ENCODE assay signal across 30 cellular contexts in genomic region chr15:39025331-39025730, GRCh38.
A peak's percentile ranks its signal among the peaks of the same experiment; 100 is the strongest.
DNase-seq lines count a peak whose midpoint lies in the region; TF ChIP-seq lines count a peak whose summit lies in the region.
"Had no signal": no experiment of that assay in that cellular context is flagged by ENCODE, and none has a peak within 500 bp of the region (broad histone marks: within the 10 kb centered on the region; RNA-seq: fewer than 3 reads in every experiment).

No MANE protein-coding gene starts in this region.

- H3K4me1 Mint-ChIP-seq in activated CD4-positive, alpha-beta T cell treated with anti-CD3 and anti-CD28 coated beads, Interleukin-2, amount 10 ng/mL, durations not matched to agents 24 days and 14 days: no peaks in the 10 kb centered on the region
- H3K4me1 Mint-ChIP-seq: activated naive CD4-positive, alpha-beta T cell treated with anti-CD3 and anti-CD28 coated beads, Interleukin-2, amount 50 U/mL, for 24 hours; CD8-positive, alpha-beta memory T cell; immature natural killer cell had no signal

- H3K4me3 ChIP-seq in choroid plexus epithelial cell (ENCODE audit: low read depth, low read length) (no peak overlapping the region), foreskin fibroblast (ENCODE audit: low read depth in 1 of 2, low read length in 2 of 2) (no peak overlapping the region)
- H3K4me3 ChIP-seq: right atrium auricular region, spleen, thoracic aorta had no signal

- in situ Hi-C loops in G401 (cut with HindIII; ENCODE audit: low sequenced_read_pairs): no loop called here

- no peak overlapping the region for H3K4me3 Mint-ChIP-seq in activated CD4-positive, alpha-beta T cell treated with anti-CD3 and anti-CD28 coated beads, Interleukin-2, amount 10 ng/mL, durations not matched to agents 24 days and 14 days
- H3K4me3 Mint-ChIP-seq: activated naive CD4-positive, alpha-beta T cell treated with anti-CD3 and anti-CD28 coated beads, Interleukin-2, amount 50 U/mL, for 24 hours; CD8-positive, alpha-beta memory T cell; effector memory CD8-positive, alpha-beta T cell; immature natural killer cell; T-helper 2 cell treated with Interferon-gamma antibody and Interleukin-4, amounts not matched to agents 5 μg/mL and 100 μg/mL, for 36 hours had no signal

- peak; percentile 31 for DNase-seq in activated CD4-positive, alpha-beta T cell treated with anti-CD3 and anti-CD28 coated beads, Interleukin-2, amount 10 ng/mL, durations not matched to agents 24 days and 14 days
- DNase-seq in activated CD4-positive, alpha-beta T cell treated with anti-CD3 and anti-CD28 coated beads for 1 hour: no peak
- DNase-seq in choroid plexus epithelial cell (ENCODE audit: low read depth) (peak; percentile 41), foreskin fibroblast (peak; percentile 9 to 50), stromal cell of bone marrow (ENCODE audit: low read depth) (peak; percentile 28), G401 (ENCODE audit: low spot score) (no peak), T-helper 2 cell (no peak)
- no peak for DNase-seq in activated naive CD4-positive, alpha-beta T cell treated with Interleukin-2 at 50 U/mL for 16 hours
- DNase-seq: activated CD4-positive, alpha-beta T cell treated with anti-CD3 and anti-CD28 coated beads for 4 hours; activated CD8-positive, alpha-beta memory T cell treated with anti-CD3 and anti-CD28 coated beads for 24 hours; activated T-cell treated with anti-CD3 and anti-CD28 coated beads for 4 hours; anterior cingulate cortex; CD8-positive, alpha-beta memory T cell; effector memory CD8-positive, alpha-beta T cell; immature natural killer cell; mammary epithelial cell; MV-4-11; NCI-H1436 treated with DMSO at 0.1 percent for 48 hours; NCI-H2081 treated with DMSO at 0.1 percent for 48 hours; NCI-H748 treated with DMSO at 0.1 percent for 48 hours; posterior cingulate gyrus; Right ventricle myocardium superior; spleen; stimulated activated CD4-positive, alpha-beta T cell treated with anti-CD3 and anti-CD28 coated beads, Interleukin-2, amount 100 ng/mL, for 24 hours; stimulated activated naive CD8-positive, alpha-beta T cell treated with anti-CD3 and anti-CD28 coated beads, Interleukin-15, Interleukin-2, amounts not matched to agents 100 U/mL and 50 U/mL, for 24 hours had no signal

- H3K27me3 Mint-ChIP-seq in activated CD4-positive, alpha-beta T cell treated with anti-CD3 and anti-CD28 coated beads, Interleukin-2, amount 10 ng/mL, durations not matched to agents 24 days and 14 days: peaks cover 5% of the 10 kb centered on the region

- no peaks in the 10 kb centered on the region for H3K36me3 Mint-ChIP-seq in activated CD4-positive, alpha-beta T cell treated with anti-CD3 and anti-CD28 coated beads, Interleukin-2, amount 10 ng/mL, durations not matched to agents 24 days and 14 days (ENCODE audit: low read depth)
- H3K36me3 Mint-ChIP-seq: activated naive CD4-positive, alpha-beta T cell treated with anti-CD3 and anti-CD28 coated beads, Interleukin-2, amount 50 U/mL, for 24 hours; CD8-positive, alpha-beta memory T cell; immature natural killer cell had no signal

- intact Hi-C loops in activated CD4-positive, alpha-beta T cell treated with anti-CD3 and anti-CD28 coated beads, Interleukin-2, amount 10 ng/mL, durations not matched to agents 24 days and 14 days (cut with micrococcal nuclease): no loop called here

- H3K9me3 Mint-ChIP-seq in activated CD4-positive, alpha-beta T cell treated with anti-CD3 and anti-CD28 coated beads, Interleukin-2, amount 10 ng/mL, durations not matched to agents 24 days and 14 days: no peaks in the 10 kb centered on the region
- H3K9me3 Mint-ChIP-seq: activated naive CD4-positive, alpha-beta T cell treated with anti-CD3 and anti-CD28 coated beads, Interleukin-2, amount 50 U/mL, for 24 hours; activated T-helper 2 cell treated with anti-CD3 and anti-CD28 coated beads, Interferon-gamma antibody, Interleukin-2, Interleukin-4, amounts not matched to agents 10 μg/mL and 5 μg/mL and 100 μg/mL, durations not matched to agents 14 hours and 24 hours and 36 hours; CD8-positive, alpha-beta memory T cell; effector memory CD8-positive, alpha-beta T cell; T-helper 2 cell treated with Interferon-gamma antibody and Interleukin-4, amounts not matched to agents 5 μg/mL and 100 μg/mL, for 36 hours had no signal

- TF ChIP-seq CTCF in choroid plexus epithelial cell (conservative IDR thresholded peaks at IDR 0.05; ENCODE audit: low read depth, low read length): no peak
- no peak for TF ChIP-seq CTCF in foreskin fibroblast (IDR thresholded peaks at IDR 0.05; ENCODE audit: low read depth, low read length)

- H3K27ac Mint-ChIP-seq in activated CD4-positive, alpha-beta T cell treated with anti-CD3 and anti-CD28 coated beads, Interleukin-2, amount 10 ng/mL, durations not matched to agents 24 days and 14 days: no peak overlapping the region
- H3K27ac Mint-ChIP-seq: activated naive CD4-positive, alpha-beta T cell treated with anti-CD3 and anti-CD28 coated beads, Interleukin-2, amount 50 U/mL, for 24 hours; activated T-helper 2 cell treated with anti-CD3 and anti-CD28 coated beads, Interferon-gamma antibody, Interleukin-2, Interleukin-4, amounts not matched to agents 10 μg/mL and 5 μg/mL and 100 μg/mL, durations not matched to agents 14 hours and 24 hours and 36 hours; CD8-positive, alpha-beta memory T cell; effector memory CD8-positive, alpha-beta T cell; immature natural killer cell; T-helper 2 cell treated with Interferon-gamma antibody and Interleukin-4, amounts not matched to agents 5 μg/mL and 100 μg/mL, for 36 hours had no signal

Comparison
In these comparisons a context has a peak if more than half of its experiments do, and no peak if none do; other contexts are left out.
1. DNase-seq: peak in activated CD4-positive, alpha-beta T cell treated with anti-CD3 and anti-CD28 coated beads, Interleukin-2, amount 10 ng/mL, durations not matched to agents 24 days and 14 days (single experiment), choroid plexus epithelial cell (single experiment), foreskin fibroblast (2 of 2) and stromal cell of bone marrow (single experiment); none in activated CD4-positive, alpha-beta T cell treated with anti-CD3 and anti-CD28 coated beads for 1 hour (single experiment), activated naive CD4-positive, alpha-beta T cell treated with Interleukin-2 at 50 U/mL for 16 hours (single experiment), G401 (single experiment) and T-helper 2 cell (0 of 5).